Comparison of ENCODE assay signal across 8 cellular contexts in the genomic region with DNA sequence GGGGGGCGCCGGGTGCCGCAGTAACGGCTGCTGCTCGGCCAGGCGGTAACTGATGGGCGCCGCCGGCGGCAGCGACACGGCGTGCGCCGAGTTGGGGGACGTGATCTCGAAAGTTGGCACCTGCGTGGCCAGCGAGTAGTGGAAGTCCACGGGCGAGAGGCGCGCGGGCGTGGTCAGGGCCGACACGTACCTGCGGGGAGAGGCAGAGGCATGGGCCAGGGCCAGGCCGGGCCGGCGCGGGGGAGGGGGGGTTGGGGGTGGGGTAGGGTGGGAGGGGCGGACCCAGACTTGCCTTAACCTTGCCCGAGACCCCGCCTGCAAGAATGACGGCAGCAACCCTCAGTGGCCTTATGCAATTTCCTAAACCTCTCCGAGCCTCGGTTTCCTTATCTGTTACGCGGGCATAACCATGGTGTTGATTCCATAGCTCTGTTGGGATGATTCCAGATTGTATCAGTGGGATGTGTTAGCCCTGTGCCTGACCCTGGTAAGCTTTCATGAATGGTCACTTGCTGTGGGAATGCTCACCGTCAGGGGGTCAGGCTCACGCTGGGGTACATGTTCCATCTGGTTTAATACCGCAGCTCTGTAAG. TPM values are rescaled to one million over a fixed set of nuclear protein-coding genes. Genes with fewer than 3 reads are reported as not detected.
DNase-seq lines count a peak whose midpoint lies in the region; ATAC-seq and TF ChIP-seq lines count a peak whose summit lies in the region.

No MANE protein-coding gene starts in this region.

- no peaks in the 10 kb centered on the region for H3K36me3 Mint-ChIP-seq in activated naive CD4-positive, alpha-beta T cell treated with anti-CD3 and anti-CD28 coated beads, Interleukin-2, amount 50 U/mL, for 72 hours

- H3K9me3 Mint-ChIP-seq in activated naive CD4-positive, alpha-beta T cell treated with anti-CD3 and anti-CD28 coated beads, Interleukin-2, amount 50 U/mL, for 72 hours, result no peaks in the 10 kb centered on the region

- no peaks in the 10 kb centered on the region for H3K79me2 ChIP-seq in DOHH2 (ENCODE audit: control insufficient read depth, low read length)

- H3K4me2 ChIP-seq in DOHH2 (ENCODE audit: low read length), result peak overlapping the region; percentile 75

- no peak overlapping the region for H3K27ac ChIP-seq in DOHH2 (ENCODE audit: low read depth, low read length)

- in situ Hi-C loops in KBM-7 (cut with MboI; ENCODE audit: low pct_unique_long_range_greater_than_20kb, low sequenced_read_pairs), result loop anchor here (10.0 kb wide), 1 partner anchor 54 kb away; a partner anchor contains a TSS

- H3K9me2 ChIP-seq in DOHH2 (replicated peaks; ENCODE audit: control insufficient read depth, low read length), result no peaks in the 10 kb centered on the region

- peaks cover 39% of the 10 kb centered on the region for H3K27me3 ChIP-seq in DOHH2 (ENCODE audit: control insufficient read depth, low read length)

- H3K4me1 ChIP-seq in DOHH2 (ENCODE audit: control insufficient read depth, low read length), result no peaks in the 10 kb centered on the region; the same call in 1 of the 2 replicates

- no peaks in the 10 kb centered on the region for H3F3A ChIP-seq in DOHH2 (ENCODE audit: control insufficient read depth, insufficient read depth)

- ATAC-seq in HG03175 (IDR thresholded peaks at IDR 0.05; ENCODE audit: unreplicated experiment), result peak; percentile 9
- peak; percentile 18 to 26 for ATAC-seq in activated naive CD4-positive, alpha-beta T cell treated with anti-CD3 and anti-CD28 coated beads, Interleukin-2, amount 50 U/mL, for 72 hours

- H3K27ac Mint-ChIP-seq in activated naive CD4-positive, alpha-beta T cell treated with anti-CD3 and anti-CD28 coated beads, Interleukin-2, amount 50 U/mL, for 72 hours, result no peak overlapping the region

- H3K9me3 ChIP-seq in DOHH2 (ENCODE audit: control insufficient read depth, insufficient read depth, low read length), result no peaks in the 10 kb centered on the region

- peak overlapping the region; percentile 75 for H3K4me3 ChIP-seq in DOHH2 (ENCODE audit: low read length)

- DNase-seq in activated naive CD4-positive, alpha-beta T cell treated with anti-CD3 and anti-CD28 coated beads, Interleukin-2, amount 50 U/mL, for 72 hours (ENCODE audit: low spot score in 2 of 2), result no peak
- peak; percentile 65 for DNase-seq in iPS-NIHi7 (ENCODE audit: extremely low spot score)
- peak in 2 of 3 experiments; percentile 5 to 17 for DNase-seq in stimulated activated CD4-positive, alpha-beta T cell treated with anti-CD3 and anti-CD28 coated beads, TNF-alpha, amount 100 ng/mL, for 4 hours (ENCODE audit: low read depth in 3 of 3)
- no peak for DNase-seq in KBM-7
- DNase-seq in RKO (ENCODE audit: low spot score), result no peak
- DNase-seq in NCI-H1092 (lab: John Stamatoyannopoulos, UW), result no peak

- H4K20me1 ChIP-seq in DOHH2 (ENCODE audit: control insufficient read depth, insufficient read depth, low read depth, low read length), result no peaks in the 10 kb centered on the region

- no peaks in the 10 kb centered on the region for H3K36me3 ChIP-seq in DOHH2 (ENCODE audit: control insufficient read depth, low read length)

- TF ChIP-seq CTCF in DOHH2 (IDR thresholded peaks at IDR 0.05; ENCODE audit: low read depth, low read length, poor library complexity, severe bottlenecking), result no peak

RNA-seq across cellular contexts. Expression of a gene that starts 53.0 kb away (rescaled TPM):
- not detected for total RNA-seq in activated naive CD4-positive, alpha-beta T cell treated with anti-CD3 and anti-CD28 coated beads, Interleukin-2, amount 50 U/mL, for 72 hours

Comparison
In these comparisons a context has a peak if more than half of its experiments do, and no peak if none do; other contexts are left out.
1. DNase-seq: peak in iPS-NIHi7 (single experiment) and stimulated activated CD4-positive, alpha-beta T cell treated with anti-CD3 and anti-CD28 coated beads, TNF-alpha, amount 100 ng/mL, for 4 hours (2 of 3); none in activated naive CD4-positive, alpha-beta T cell treated with anti-CD3 and anti-CD28 coated beads, Interleukin-2, amount 50 U/mL, for 72 hours (0 of 2), KBM-7 (single experiment), RKO (single experiment) and NCI-H1092 (single experiment).